9 cellular contexts compared by ENCODE assay signal in the genomic region with DNA sequence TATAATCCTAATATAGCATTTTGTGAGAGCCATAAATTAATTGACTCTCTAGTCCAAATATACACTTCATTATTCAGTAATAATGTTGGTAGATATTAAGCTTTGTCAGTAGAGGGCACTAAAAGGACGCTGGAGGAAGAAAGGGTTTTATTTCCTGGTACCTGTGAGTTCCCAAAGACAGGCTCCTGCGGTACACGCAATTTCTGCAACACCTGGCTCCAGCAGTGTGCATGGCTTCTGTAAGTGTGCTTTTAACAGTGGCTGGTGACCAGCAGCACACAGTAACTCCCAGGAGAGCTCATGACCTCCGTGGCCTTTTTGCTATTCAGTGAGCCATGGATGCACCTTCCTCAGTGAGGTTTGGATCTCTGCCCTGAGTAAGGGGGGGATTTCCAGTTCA.
A peak's percentile ranks its signal among the peaks of the same experiment; 100 is the strongest.
DNase-seq lines count a peak whose midpoint lies in the region; ATAC-seq and TF ChIP-seq lines count a peak whose summit lies in the region.
"Had no signal": no experiment of that assay in that cellular context is flagged by ENCODE, and none has a peak within 500 bp of the region (broad histone marks: within the 10 kb centered on the region; RNA-seq: fewer than 3 reads in every experiment).

No MANE protein-coding gene starts in this region.

- 22% methylated on average over 4 of the region's 4 CpGs for WGBS in prostate gland

- no peaks in the 10 kb centered on the region for H3K36me3 ChIP-seq in prostate gland
- H3K36me3 ChIP-seq in Peyer's patch, result no peaks in the 10 kb centered on the region
- H3K36me3 ChIP-seq in ascending aorta, result no peaks in the 10 kb centered on the region
- H3K36me3 ChIP-seq: neutrophil had no signal

- H3K27ac ChIP-seq in prostate gland (no peak overlapping the region), Peyer's patch (no peak overlapping the region), ascending aorta (no peak overlapping the region)
- H3K27ac ChIP-seq: neutrophil had no signal

- peak; percentile 90 for ATAC-seq in GM18870 (IDR thresholded peaks at IDR 0.05; ENCODE audit: unreplicated experiment)
- peak; percentile 96 for ATAC-seq in HG02981 (IDR thresholded peaks at IDR 0.05; ENCODE audit: unreplicated experiment)

- TF ChIP-seq CTCF in prostate gland (IDR thresholded peaks at IDR 0.05), result peak in 3 of 4 experiments; percentile 53 to 67 (median 56)
- TF ChIP-seq CTCF in Peyer's patch (IDR thresholded peaks at IDR 0.05), result peak in 3 of 6 experiments; percentile 40 to 54 (median 52)
- peak in 1 of 3 experiments; percentile 26 for TF ChIP-seq CTCF in ascending aorta (IDR thresholded peaks at IDR 0.05)

- TF ChIP-seq POLR2A in prostate gland (IDR thresholded peaks at IDR 0.05), result no peak
- TF ChIP-seq POLR2A in Peyer's patch (IDR thresholded peaks at IDR 0.05), result no peak

- intact Hi-C loops in prostate gland (cut with DNase I) (no loop called here), ascending aorta (cut with DNase I) (no loop called here)

- H3K27me3 ChIP-seq in prostate gland (replicated peaks; ENCODE audit: insufficient read depth) (no peaks in the 10 kb centered on the region), Peyer's patch (no peaks in the 10 kb centered on the region), ascending aorta (no peaks in the 10 kb centered on the region)
- H3K27me3 ChIP-seq: neutrophil had no signal

- DNase-seq in CD1c-positive myeloid dendritic cell (ENCODE audit: extremely low spot score) (peak; percentile 12), NCI-H226 (peak; percentile 20), dermis microvascular lymphatic vessel endothelial cell (ENCODE audit: low read depth in 2 of 2) (peak; percentile 2 to 6), prostate gland (ENCODE audit: low spot score) (peak; percentile 28), Peyer's patch (no peak), ascending aorta (ENCODE audit: low spot score in 2 of 2) (no peak)

- H3K9me3 ChIP-seq in prostate gland (no peaks in the 10 kb centered on the region), Peyer's patch (no peaks in the 10 kb centered on the region), ascending aorta (no peaks in the 10 kb centered on the region)
- H3K9me3 ChIP-seq: neutrophil had no signal

- H3K4me3 ChIP-seq in prostate gland (no peak overlapping the region), Peyer's patch (no peak overlapping the region), ascending aorta (no peak overlapping the region)

- H3K4me1 ChIP-seq in prostate gland (replicated peaks), result no peaks in the 10 kb centered on the region
- H3K4me1 ChIP-seq in Peyer's patch, result no peaks in the 10 kb centered on the region
- no peaks in the 10 kb centered on the region for H3K4me1 ChIP-seq in ascending aorta

Comparison
In these comparisons a context has a peak if more than half of its experiments do, and no peak if none do; other contexts are left out.
1. DNase-seq: peak in CD1c-positive myeloid dendritic cell (single experiment), NCI-H226 (single experiment), dermis microvascular lymphatic vessel endothelial cell (2 of 2) and prostate gland (single experiment); none in Peyer's patch (0 of 3) and ascending aorta (0 of 2).